ENCODE assay signal across 23 cellular contexts in genomic region chr6:69086689-69087088, GRCh38.
"Had no signal": no experiment of that assay in that cellular context is flagged by ENCODE, and none has a peak within 500 bp of the region (broad histone marks: within the 10 kb centered on the region; RNA-seq: fewer than 3 reads in every experiment).

No MANE protein-coding gene starts in this region.

- H3K9me2 ChIP-seq: SK-N-SH had no signal

- H3K27ac Mint-ChIP-seq: IgD-negative memory B cell, T-cell had no signal

- H3K27me3 Mint-ChIP-seq: T-cell had no signal

- H3K9ac ChIP-seq: SK-N-SH had no signal

- H3K27ac ChIP-seq: RWPE1 had no signal

- DNase-seq: KBM-7, NCI-H1092, NCI-H1105 treated with DMSO at 0.1 percent for 48 hours, NCI-H1436, NCI-H187, NCI-H2029, NCI-H2081 treated with DMSO at 0.1 percent for 48 hours, NCI-H2171, NCI-H226, NCI-H446, NCI-H510A, NCI-H524 treated with DMSO at 0.1 percent for 48 hours, NCI-H69, NCI-H774, PC-3, SHP77, SK-N-SH, SW 1271, T-cell had no signal

- H3K4me3 Mint-ChIP-seq: IgD-negative memory B cell, T-cell had no signal

- H3K9me3 ChIP-seq: SK-N-SH had no signal

- ATAC-seq: HepG2, Panc1, PC-3, T-cell had no signal

- FAIRE-seq: HepG2 had no signal

- H3K4me2 ChIP-seq: SK-N-SH had no signal

- H3K36me3 Mint-ChIP-seq: IgD-negative memory B cell, T-cell had no signal

- H3K4me1 Mint-ChIP-seq: IgD-negative memory B cell, T-cell had no signal
